ENCODE assay signal across 23 cellular contexts in the genomic region with DNA sequence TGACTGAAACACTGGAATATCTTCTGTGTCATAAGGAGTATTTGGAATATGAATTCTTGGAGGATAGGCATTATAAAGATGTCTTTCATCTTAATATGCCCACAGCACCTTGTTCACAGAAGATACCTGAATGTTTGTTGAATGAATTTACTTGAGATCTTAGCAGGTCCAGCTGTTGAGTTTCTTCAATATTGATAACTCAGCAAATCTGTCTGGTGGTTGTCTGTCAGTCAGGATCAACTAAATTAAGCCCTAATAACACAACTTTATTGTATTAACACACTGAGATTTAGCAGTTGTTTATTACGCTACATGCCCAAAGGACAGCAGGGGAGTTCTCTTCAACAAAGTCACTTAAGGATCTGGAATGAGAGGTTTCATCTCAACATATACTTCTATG.
"Had no signal": no experiment of that assay in that cellular context is flagged by ENCODE, and none has a peak within 500 bp of the region (broad histone marks: within the 10 kb centered on the region; RNA-seq: fewer than 3 reads in every experiment).

No MANE protein-coding gene starts in this region.

- H3K27me3 Mint-ChIP-seq: naive thymus-derived CD8-positive, alpha-beta T cell had no signal

- DNase-seq: activated CD4-positive, alpha-beta T cell treated with anti-CD3 and anti-CD28 coated beads for 4 hours; activated CD4-positive, alpha-beta T cell treated with anti-CD3 and anti-CD28 coated beads, Interleukin-2, amount 50 U/mL, for 48 hours; activated CD8-positive, alpha-beta memory T cell treated with anti-CD3 and anti-CD28 coated beads, Interleukin-2, amount 50 U/mL, for 48 hours; activated T-cell treated with anti-CD3 and anti-CD28 coated beads, Interleukin-2, amount 50 U/mL, for 4 hours; anterior cingulate cortex; dermis blood vessel endothelial cell; effector CD4-positive, alpha-beta T cell; foreskin keratinocyte; heart left ventricle; hypothalamus; immature natural killer cell; kidney; naive thymus-derived CD8-positive, alpha-beta T cell; posterior cingulate gyrus; right cardiac atrium; stimulated activated CD4-positive, alpha-beta T cell treated with anti-CD3 and anti-CD28 coated beads, Interleukin-2, amount 100 ng/mL, for 48 hours; stomach; SW 1271; T-helper 9 cell; thyroid gland; upper lobe of left lung had no signal

- H3K9me3 Mint-ChIP-seq: activated T-cell treated with anti-CD3 and anti-CD28 coated beads, Interleukin-2, amount 50 U/mL, for 4 hours; activated T-helper 2 cell treated with anti-CD3 and anti-CD28 coated beads, Interferon-gamma antibody, Interleukin-2, Interleukin-4, amounts not matched to agents 10 μg/mL and 5 μg/mL and 100 μg/mL, durations not matched to agents 14 hours and 24 hours and 36 hours; immature natural killer cell; naive thymus-derived CD8-positive, alpha-beta T cell; T-helper 1 cell treated with Interleukin-12 subunit alpha and Interleukin-12 subunit beta and Interleukin-4 antibody, amounts not matched to agents 30 μg/mL and 1 μg/mL, for 36 hours had no signal

- H3K27ac Mint-ChIP-seq: activated T-helper 2 cell treated with anti-CD3 and anti-CD28 coated beads, Interferon-gamma antibody, Interleukin-2, Interleukin-4, amounts not matched to agents 10 μg/mL and 5 μg/mL and 100 μg/mL, durations not matched to agents 14 hours and 24 hours and 36 hours; T-helper 1 cell treated with Interleukin-12 subunit alpha and Interleukin-12 subunit beta and Interleukin-4 antibody, amounts not matched to agents 30 μg/mL and 1 μg/mL, for 36 hours had no signal

- ATAC-seq: activated T-cell treated with anti-CD3 and anti-CD28 coated beads, Interleukin-2, amount 50 U/mL, for 4 hours; foreskin keratinocyte; heart left ventricle; naive thymus-derived CD8-positive, alpha-beta T cell; right cardiac atrium had no signal

- H3K4me3 Mint-ChIP-seq: activated T-cell treated with anti-CD3 and anti-CD28 coated beads, Interleukin-2, amount 50 U/mL, for 4 hours; immature natural killer cell; naive thymus-derived CD8-positive, alpha-beta T cell; T-helper 1 cell treated with Interleukin-12 subunit alpha and Interleukin-12 subunit beta and Interleukin-4 antibody, amounts not matched to agents 30 μg/mL and 1 μg/mL, for 36 hours had no signal
